ENCODE assay signal across 8 cellular contexts in genomic region chr3:12758025-12758830, GRCh38. TPM values are rescaled to one million over a fixed set of nuclear protein-coding genes. Genes with fewer than 3 reads are reported as not detected.
DNase-seq lines count a peak whose midpoint lies in the region; FAIRE-seq and TF ChIP-seq lines count a peak whose summit lies in the region.

No MANE protein-coding gene starts in this region.

- peak overlapping the region; percentile 21 for H3K27ac ChIP-seq in astrocyte (ENCODE audit: low read depth, low read length)
- H3K27ac ChIP-seq in dorsolateral prefrontal cortex = peak overlapping the region in 18 of 59 donors; percentile 2 to 72 (median 40)

- TF ChIP-seq CTCF in astrocyte (IDR thresholded peaks at IDR 0.05; ENCODE audit: insufficient read depth, low read depth, low read length) = no peak
- no peak for TF ChIP-seq CTCF in type B pancreatic cell (conservative IDR thresholded peaks at IDR 0.05)
- no peak for TF ChIP-seq CTCF in dorsolateral prefrontal cortex (IDR thresholded peaks at IDR 0.05 in 54 of 56, conservative IDR thresholded peaks at IDR 0.05 in 2 of 56; ENCODE audit: low read depth in 1 of 56, partially characterized antibody in 56 of 56)

- no peak for FAIRE-seq in astrocyte (lab: Jason Lieb, UNC)

- peak overlapping the region; percentile 38 for H3K4me2 ChIP-seq in astrocyte (ENCODE audit: low read length)

- no peaks in the 10 kb centered on the region for H3K9me3 ChIP-seq in astrocyte (ENCODE audit: insufficient read depth, low read depth, low read length)

- DNase-seq in NCI-H1105 treated with DMSO at 0.1 percent for 48 hours (lab: John Stamatoyannopoulos, UW) = peak; percentile 1
- DNase-seq in NCI-H1105 (lab: John Stamatoyannopoulos, UW) = no peak
- peak; percentile 51 for DNase-seq in astrocyte (ENCODE audit: low read depth)
- peak; percentile 23 for DNase-seq in kidney tubule cell (ENCODE audit: low spot score)
- DNase-seq in type B pancreatic cell (ENCODE audit: extremely low spot score, unreplicated experiment) = no peak
- no peak for DNase-seq in NCI-H748 treated with DMSO at 0.1 percent for 48 hours (lab: John Stamatoyannopoulos, UW)
- DNase-seq in activated T-cell treated with anti-CD3 and anti-CD28 coated beads, Interleukin-2, amount 50 U/mL, for 48 hours = no peak
- no peak for DNase-seq in dorsolateral prefrontal cortex

- peak overlapping the region; percentile 36 for H3K9ac ChIP-seq in astrocyte (ENCODE audit: low read length)

- H3K27ac Mint-ChIP-seq in astrocyte (ENCODE audit: unreplicated experiment) = peak overlapping the region; percentile 28
- peak overlapping the region; percentile 99 for H3K27ac Mint-ChIP-seq in type B pancreatic cell

- intact Hi-C loops in dorsolateral prefrontal cortex (cut with DNase I) = no loop called here

- no peaks in the 10 kb centered on the region for H3K36me3 Mint-ChIP-seq in astrocyte (ENCODE audit: low read depth, unreplicated experiment)
- no peaks in the 10 kb centered on the region for H3K36me3 Mint-ChIP-seq in type B pancreatic cell

- H3K9me3 Mint-ChIP-seq in astrocyte (ENCODE audit: unreplicated experiment) (no peaks in the 10 kb centered on the region), type B pancreatic cell (no peaks in the 10 kb centered on the region)

- H3K4me3 Mint-ChIP-seq in astrocyte (ENCODE audit: unreplicated experiment) (no peak overlapping the region), type B pancreatic cell (peak overlapping the region; percentile 89)

- H3K27me3 ChIP-seq in astrocyte (ENCODE audit: insufficient read depth, low read length) (no peaks in the 10 kb centered on the region), dorsolateral prefrontal cortex (no peaks in the 10 kb centered on the region)

- peaks cover 9% of the 10 kb centered on the region for H3K27me3 Mint-ChIP-seq in astrocyte (ENCODE audit: low read depth, unreplicated experiment)
- H3K27me3 Mint-ChIP-seq in type B pancreatic cell = no peaks in the 10 kb centered on the region

- H3K4me1 Mint-ChIP-seq in astrocyte (ENCODE audit: low read depth, unreplicated experiment) (peaks cover 12% of the 10 kb centered on the region), type B pancreatic cell (ENCODE audit: unreplicated experiment) (peaks cover 25% of the 10 kb centered on the region)

- peak overlapping the region; percentile 50 for H2AFZ ChIP-seq in astrocyte (ENCODE audit: low read depth, low read length)

- H3K79me2 ChIP-seq in astrocyte (ENCODE audit: insufficient read depth, low read length) = no peaks in the 10 kb centered on the region

- peaks cover 19% of the 10 kb centered on the region for H3K4me1 ChIP-seq in astrocyte (ENCODE audit: insufficient read depth, low read length)

- no peaks in the 10 kb centered on the region for H4K20me1 ChIP-seq in astrocyte (ENCODE audit: insufficient read depth, low read length)

- H3K36me3 ChIP-seq in astrocyte (ENCODE audit: insufficient read depth, low read length) = no peaks in the 10 kb centered on the region

- H3K4me3 ChIP-seq in astrocyte (ENCODE audit: insufficient read depth, low read depth, low read length) = no peak overlapping the region
- H3K4me3 ChIP-seq in dorsolateral prefrontal cortex = no peak overlapping the region

RNA-seq across cellular contexts. Expression of gene TMEM40, which starts 0.8 kb away (rescaled TPM):
- total RNA-seq in astrocyte (1.3 and 2.0 TPM in 2 replicates), type B pancreatic cell (ENCODE audit: low replicate concordance) (16.3 and 51.3 TPM in 2 replicates), dorsolateral prefrontal cortex (1 to 10 TPM in 5 of 120 experiments, under 1 TPM in 2, not detected in 113; 0.42 to 1.8 (median 1.4) TPM)

RNA-seq across cellular contexts. Expression of gene CAND2, which starts 38.3 kb away (rescaled TPM):
- total RNA-seq in astrocyte (3.8 and 4.6 TPM in 2 replicates), type B pancreatic cell (ENCODE audit: low replicate concordance) (5.5 and 11.1 TPM in 2 replicates), dorsolateral prefrontal cortex (10 to 100 TPM; 12.6 to 41.8 (median 29.3) TPM)

Comparison
In these comparisons a context has a peak if more than half of its experiments do, and no peak if none do; other contexts are left out.
1. DNase-seq: peak in NCI-H1105 treated with DMSO at 0.1 percent for 48 hours (single experiment), astrocyte (single experiment) and kidney tubule cell (single experiment); none in NCI-H1105 (single experiment), type B pancreatic cell (single experiment), NCI-H748 treated with DMSO at 0.1 percent for 48 hours (single experiment), activated T-cell treated with anti-CD3 and anti-CD28 coated beads, Interleukin-2, amount 50 U/mL, for 48 hours (0 of 2) and dorsolateral prefrontal cortex (0 of 10).